In the genomic region with DNA sequence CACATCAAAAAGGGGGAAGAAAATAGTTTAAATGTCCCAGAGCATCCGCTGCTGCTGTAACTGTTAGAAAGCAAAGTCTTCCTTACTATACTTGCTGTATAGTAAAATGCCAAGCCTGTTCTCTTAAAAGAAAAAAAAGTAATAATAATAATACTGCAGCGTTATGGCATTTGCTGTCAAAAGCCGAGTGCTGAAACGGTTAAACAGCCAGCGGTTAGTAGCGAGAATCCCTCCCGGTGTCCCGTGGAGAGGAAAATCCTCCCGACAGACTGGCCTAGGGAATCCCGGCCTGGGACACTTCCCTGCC, we compare ENCODE assay signal across 9 cellular contexts. TPM values are rescaled to one million over a fixed set of nuclear protein-coding genes. Genes with fewer than 3 reads are reported as not detected.
DNase-seq lines count a peak whose midpoint lies in the region; ATAC-seq, FAIRE-seq and TF ChIP-seq lines count a peak whose summit lies in the region.
"Had no signal": no experiment of that assay in that cellular context is flagged by ENCODE, and none has a peak within 500 bp of the region (broad histone marks: within the 10 kb centered on the region; RNA-seq: fewer than 3 reads in every experiment).

No MANE protein-coding gene starts in this region.

- CTCF ChIA-PET in Caco-2 (lab: Charles Lee), result interaction anchor here (0.5 to 3.1 kb wide), 11 partner anchors 19 to 603 kb away, joined by 3 to 28 read pairs (median 4); a partner anchor contains a TSS

- no peak for TF ChIP-seq EP300 in esophagus muscularis mucosa (IDR thresholded peaks at IDR 0.05)

- WGBS in esophagus muscularis mucosa, result 4% methylated on average over 5 of the region's 10 CpGs
- WGBS in pancreas, 2 donors, result 2 to 3% methylated on average over 10 of the region's 10 CpGs

- DNase-seq in Caco-2, result no peak
- no peak for DNase-seq in SJSA1 (ENCODE audit: low read depth in 1 of 2, low spot score in 2 of 2)
- DNase-seq in esophagus muscularis mucosa (ENCODE audit: extremely low spot score), result no peak
- DNase-seq in pancreas, result no peak
- no peak for DNase-seq in SW 1271 (lab: John Stamatoyannopoulos, UW)
- no peak for DNase-seq in posterior cingulate gyrus
- DNase-seq in NCI-H226, result no peak
- DNase-seq in NCI-H1092 (lab: John Stamatoyannopoulos, UW), result no peak

- H3K36me3 ChIP-seq in Caco-2 (ENCODE audit: control insufficient read depth, insufficient read depth, low read length), result no peaks in the 10 kb centered on the region
- no peaks in the 10 kb centered on the region for H3K36me3 ChIP-seq in SJSA1
- no peaks in the 10 kb centered on the region for H3K36me3 ChIP-seq in esophagus muscularis mucosa
- H3K36me3 ChIP-seq in pancreas, result no peaks in the 10 kb centered on the region

- TF ChIP-seq POLR2A in esophagus muscularis mucosa (IDR thresholded peaks at IDR 0.05; ENCODE audit: low read depth), result no peak

- peaks cover 37% of the 10 kb centered on the region for H3K4me1 Mint-ChIP-seq in Caco-2 (ENCODE audit: low read depth, unreplicated experiment)

- POLR2A ChIA-PET in Caco-2 (lab: Charles Lee), result no interaction called here

- H3K9me3 ChIP-seq in Caco-2, result no peaks in the 10 kb centered on the region
- no peaks in the 10 kb centered on the region for H3K9me3 ChIP-seq in SJSA1 (replicated peaks)
- no peaks in the 10 kb centered on the region for H3K9me3 ChIP-seq in esophagus muscularis mucosa
- H3K9me3 ChIP-seq in pancreas, result no peaks in the 10 kb centered on the region

- H3K4me3 ChIP-seq in Caco-2 (ENCODE audit: low read depth, low read length) (peak overlapping the region; percentile 36), SJSA1 (peak overlapping the region; percentile 30), esophagus muscularis mucosa (peak overlapping the region; percentile 58 to 66 (median 60)), pancreas (peak overlapping the region in 3 of 4 donors; percentile 4 to 47 (median 29))

- H3K9me3 Mint-ChIP-seq in Caco-2 (ENCODE audit: unreplicated experiment), result no peaks in the 10 kb centered on the region

- intact Hi-C loops in Caco-2 (cut with micrococcal nuclease; ENCODE audit: unreplicated experiment) (loop anchor here (1.0 kb wide), 2 partner anchors 33 to 176 kb away; no protein-coding TSS in a partner anchor), esophagus muscularis mucosa (cut with DNase I) (loop anchor here (5.0 kb wide), 1 partner anchor 105 kb away; no protein-coding TSS in a partner anchor), pancreas (cut with DNase I) (no loop called here), posterior cingulate gyrus (cut with DNase I) (no loop called here)

- FAIRE-seq in pancreas (lab: Jason Lieb, UNC), result no peak

- peaks cover 25% of the 10 kb centered on the region for H3K27me3 Mint-ChIP-seq in Caco-2 (ENCODE audit: insufficient read depth, unreplicated experiment)

- no TSS peak for BruUV-seq in Caco-2 (replicated peaks; lab: Mats Ljungman, UMichigan)

- ATAC-seq in pancreas, result no peak

- H3K4me1 ChIP-seq in Caco-2, result peaks cover 28% of the 10 kb centered on the region
- H3K4me1 ChIP-seq in SJSA1 (replicated peaks), result peaks cover 33% of the 10 kb centered on the region
- peaks cover 45 to 66% (median 58%) of the 10 kb centered on the region in 4 donors for H3K4me1 ChIP-seq in esophagus muscularis mucosa
- peaks cover 7 to 31% (median 23%) of the 10 kb centered on the region in 3 donors for H3K4me1 ChIP-seq in pancreas

- H3K27ac ChIP-seq in SJSA1 (no peak overlapping the region), esophagus muscularis mucosa (replicated peaks in 1 of 4) (peak overlapping the region; percentile 85 to 97 (median 90)), pancreas (peak overlapping the region in 2 of 4 donors; percentile 48 to 57)
- H3K27ac ChIP-seq: epithelial cell of prostate had no signal

- no peak for TF ChIP-seq CTCF in Caco-2 (IDR thresholded peaks at IDR 0.05; ENCODE audit: insufficient read depth in 1 of 2, low read depth in 1 of 2, low read length in 1 of 2, severe bottlenecking in 1 of 2, unreplicated experiment in 1 of 2)
- TF ChIP-seq CTCF in esophagus muscularis mucosa (IDR thresholded peaks at IDR 0.05), result no peak
- no peak for TF ChIP-seq CTCF in pancreas (IDR thresholded peaks at IDR 0.05)

- peak overlapping the region; percentile 88 for H3K4me3 Mint-ChIP-seq in Caco-2 (ENCODE audit: unreplicated experiment)

- H3K27me3 ChIP-seq in Caco-2 (replicated peaks; ENCODE audit: control insufficient read depth, insufficient read depth, low read length) (peaks cover 8% of the 10 kb centered on the region), SJSA1 (replicated peaks) (peaks cover 38% of the 10 kb centered on the region), esophagus muscularis mucosa (no peaks in the 10 kb centered on the region), pancreas (peaks cover 0 to 10% (median 0%) of the 10 kb centered on the region in 4 donors)

- no peaks in the 10 kb centered on the region for H3K36me3 Mint-ChIP-seq in Caco-2 (ENCODE audit: insufficient read depth, unreplicated experiment)

- H3K27ac Mint-ChIP-seq in Caco-2 (ENCODE audit: unreplicated experiment), result peak overlapping the region; percentile 71

RNA-seq across cellular contexts. Expression of a gene that starts 19.5 kb away (rescaled TPM):
- 20.8 and 22.4 TPM in 2 replicates for total RNA-seq in Caco-2 (2022)
- not detected in 2 replicates for total RNA-seq in SJSA1 (2014; rRNA removed; shearing (Covaris generic))
- 10 to 100 TPM in 3 of 4 donors, 1 to 10 TPM in 1; 8.8 to 15.6 (median 13.0) TPM for total RNA-seq in esophagus muscularis mucosa
- total RNA-seq in pancreas, result 1 to 10 TPM; 3.4 to 8.3 (median 4.3) TPM
- 1 to 10 TPM; 1.5 to 2.8 TPM for polyA plus RNA-seq in pancreas

Comparison
In these comparisons a context has a peak if more than half of its experiments do, and no peak if none do; other contexts are left out.
1. intact Hi-C loops: an anchor here in Caco-2 (1.0 kb wide) and esophagus muscularis mucosa (5.0 kb wide); none called in pancreas and posterior cingulate gyrus.